17 cellular contexts compared by ENCODE assay signal in genomic region chr11:24575392-24575791, GRCh38.
DNase-seq lines count a peak whose midpoint lies in the region; ATAC-seq and TF ChIP-seq lines count a peak whose summit lies in the region.
"Had no signal": no experiment of that assay in that cellular context is flagged by ENCODE, and none has a peak within 500 bp of the region (broad histone marks: within the 10 kb centered on the region; RNA-seq: fewer than 3 reads in every experiment).

No MANE protein-coding gene starts in this region.

- no peaks in the 10 kb centered on the region for H3K36me3 Mint-ChIP-seq in neural progenitor cell
- no peaks in the 10 kb centered on the region for H3K36me3 Mint-ChIP-seq in activated CD8-positive, alpha-beta T cell treated with anti-CD3 and anti-CD28 coated beads, Interleukin-2, amount 10 ng/mL, durations not matched to agents 7 days and 5 days (ENCODE audit: low read depth)
- H3K36me3 Mint-ChIP-seq in activated T-helper 1 cell treated with anti-CD3 and anti-CD28 coated beads, Interleukin-12 subunit alpha, Interleukin-12 subunit beta, Interleukin-2, Interleukin-4 antibody, amounts not matched to agents 30 ng/mL and 10 ng/mL and 1 ng/mL, durations not matched to agents 14 hours and 24 hours and 36 hours (ENCODE audit: low read depth): no peaks in the 10 kb centered on the region
- H3K36me3 Mint-ChIP-seq: immature natural killer cell; naive thymus-derived CD4-positive, alpha-beta T cell had no signal

- H3K4me1 Mint-ChIP-seq in neural progenitor cell: peaks cover 4% of the 10 kb centered on the region
- no peaks in the 10 kb centered on the region for H3K4me1 Mint-ChIP-seq in activated CD8-positive, alpha-beta T cell treated with anti-CD3 and anti-CD28 coated beads, Interleukin-2, amount 10 ng/mL, durations not matched to agents 7 days and 5 days (ENCODE audit: low read depth)
- no peaks in the 10 kb centered on the region for H3K4me1 Mint-ChIP-seq in activated T-helper 1 cell treated with anti-CD3 and anti-CD28 coated beads, Interleukin-12 subunit alpha, Interleukin-12 subunit beta, Interleukin-2, Interleukin-4 antibody, amounts not matched to agents 30 ng/mL and 10 ng/mL and 1 ng/mL, durations not matched to agents 14 hours and 24 hours and 36 hours (ENCODE audit: low read depth)
- H3K4me1 Mint-ChIP-seq: immature natural killer cell; naive thymus-derived CD4-positive, alpha-beta T cell had no signal

- no peaks in the 10 kb centered on the region; the same call in 1 of the 2 replicates for H3K27me3 ChIP-seq in GM23248 (replicated peaks; ENCODE audit: insufficient read depth)
- no peaks in the 10 kb centered on the region for H3K27me3 ChIP-seq in SK-N-SH (ENCODE audit: insufficient read depth)
- no peaks in the 10 kb centered on the region for H3K27me3 ChIP-seq in neural progenitor cell
- no peaks in the 10 kb centered on the region for H3K27me3 ChIP-seq in gastroesophageal sphincter

- TF ChIP-seq POLR2A in gastroesophageal sphincter (IDR thresholded peaks at IDR 0.05): no peak

- H3K79me2 ChIP-seq in GM23248 (ENCODE audit: insufficient read depth) (no peaks in the 10 kb centered on the region), SK-N-SH (ENCODE audit: insufficient read depth) (no peaks in the 10 kb centered on the region), neural progenitor cell (ENCODE audit: low read depth) (no peaks in the 10 kb centered on the region)

- no peak overlapping the region for H3K27ac ChIP-seq in GM23248
- peak overlapping the region in 1 of 2 experiments; percentile 69; a peak in 2 of 4 replicates for H3K27ac ChIP-seq in SK-N-SH (ENCODE audit: low read depth in 2 of 2, low read length in 1 of 2)
- H3K27ac ChIP-seq in neural progenitor cell: no peak overlapping the region
- no peak overlapping the region for H3K27ac ChIP-seq in gastroesophageal sphincter

- no peak for TF ChIP-seq RAD21 in SK-N-SH (IDR thresholded peaks at IDR 0.05; ENCODE audit: low read length)

- WGBS in GM23248 (ENCODE audit: low coverage in 1 of 2, low lambda C conversion rate in 2 of 2, missing lambda C conversion rate in 2 of 2), 2 experiments: 14 to 28% methylated on average over 2 of the region's 2 CpGs
- 14% methylated on average over 2 of the region's 2 CpGs for WGBS in SK-N-SH (ENCODE audit: low lambda C conversion rate)
- WGBS in gastroesophageal sphincter (ENCODE audit: low coverage in 1 of 2), 2 donors: 38 to 45% methylated on average over 1 to 2 of the region's 2 CpGs

- POLR2A ChIA-PET in SK-N-SH (lab: Yijun Ruan, JAX): no interaction called here
- POLR2A ChIA-PET in activated CD8-positive, alpha-beta T cell treated with anti-CD3 and anti-CD28 coated beads, Interleukin-2, amount 10 ng/mL, durations not matched to agents 7 days and 5 days (lab: Charles Lee): no interaction called here

- H3K9me2 ChIP-seq in GM23248 (ENCODE audit: insufficient read depth) (no peaks in the 10 kb centered on the region), SK-N-SH (no peaks in the 10 kb centered on the region)

- H3K9me3 ChIP-seq in GM23248 (ENCODE audit: low read depth): no peaks in the 10 kb centered on the region
- no peaks in the 10 kb centered on the region for H3K9me3 ChIP-seq in SK-N-SH
- no peaks in the 10 kb centered on the region for H3K9me3 ChIP-seq in neural progenitor cell (ENCODE audit: low read depth)
- H3K9me3 ChIP-seq in gastroesophageal sphincter: no peaks in the 10 kb centered on the region

- intact Hi-C loops in activated T-helper 1 cell treated with anti-CD3 and anti-CD28 coated beads, Interleukin-12 subunit alpha, Interleukin-12 subunit beta, Interleukin-2, Interleukin-4 antibody, amounts not matched to agents 30 ng/mL and 10 ng/mL and 1 ng/mL, durations not matched to agents 14 hours and 24 hours and 36 hours (cut with micrococcal nuclease): no loop called here

- TF ChIP-seq EP300 in SK-N-SH (IDR thresholded peaks at IDR 0.05; ENCODE audit: borderline replicate concordance in 1 of 2, low read depth in 1 of 2, low read length in 1 of 2): peak in 1 of 2 experiments; percentile 82; a peak in 2 of 4 replicates
- no peak for TF ChIP-seq EP300 in gastroesophageal sphincter (IDR thresholded peaks at IDR 0.05)

- no peak for TF ChIP-seq CTCF in SK-N-SH (IDR thresholded peaks at IDR 0.05)
- TF ChIP-seq CTCF in epithelial cell of esophagus (IDR thresholded peaks at IDR 0.05; ENCODE audit: insufficient read depth, low read depth, low read length, missing control alignments): no peak
- TF ChIP-seq CTCF in neural progenitor cell (IDR thresholded peaks at IDR 0.05): no peak
- no peak for TF ChIP-seq CTCF in gastroesophageal sphincter (IDR thresholded peaks at IDR 0.05)

- no peak overlapping the region for H3K27ac Mint-ChIP-seq in neural progenitor cell
- H3K27ac Mint-ChIP-seq in activated CD8-positive, alpha-beta T cell treated with anti-CD3 and anti-CD28 coated beads, Interleukin-2, amount 10 ng/mL, durations not matched to agents 7 days and 5 days: no peak overlapping the region
- no peak overlapping the region for H3K27ac Mint-ChIP-seq in activated T-helper 1 cell treated with anti-CD3 and anti-CD28 coated beads, Interleukin-12 subunit alpha, Interleukin-12 subunit beta, Interleukin-2, Interleukin-4 antibody, amounts not matched to agents 30 ng/mL and 10 ng/mL and 1 ng/mL, durations not matched to agents 14 hours and 24 hours and 36 hours
- H3K27ac Mint-ChIP-seq: endodermal cell; immature natural killer cell; naive thymus-derived CD4-positive, alpha-beta T cell had no signal

- no peak overlapping the region for H3K4me3 Mint-ChIP-seq in neural progenitor cell
- no peak overlapping the region for H3K4me3 Mint-ChIP-seq in activated CD8-positive, alpha-beta T cell treated with anti-CD3 and anti-CD28 coated beads, Interleukin-2, amount 10 ng/mL, durations not matched to agents 7 days and 5 days
- H3K4me3 Mint-ChIP-seq in activated T-helper 1 cell treated with anti-CD3 and anti-CD28 coated beads, Interleukin-12 subunit alpha, Interleukin-12 subunit beta, Interleukin-2, Interleukin-4 antibody, amounts not matched to agents 30 ng/mL and 10 ng/mL and 1 ng/mL, durations not matched to agents 14 hours and 24 hours and 36 hours: no peak overlapping the region
- H3K4me3 Mint-ChIP-seq: activated T-cell treated with anti-CD3 and anti-CD28 coated beads, Interleukin-2, amount 50 U/mL, for 4 hours; endodermal cell; immature natural killer cell; naive thymus-derived CD4-positive, alpha-beta T cell had no signal

- DNase-seq in GM23248 (peak; percentile 3), SK-N-SH (no peak), epithelial cell of esophagus (ENCODE audit: low read depth) (peak; percentile 44), neural progenitor cell (ENCODE audit: low spot score) (no peak), 8988T (no peak)
- DNase-seq in activated CD8-positive, alpha-beta T cell treated with anti-CD3 and anti-CD28 coated beads, Interleukin-2, amount 10 ng/mL, durations not matched to agents 7 days and 5 days: no peak
- DNase-seq in activated T-helper 1 cell treated with anti-CD3 and anti-CD28 coated beads, Interleukin-12 subunit alpha, Interleukin-12 subunit beta, Interleukin-2, Interleukin-4 antibody, amounts not matched to agents 30 ng/mL and 10 ng/mL and 1 ng/mL, durations not matched to agents 14 hours and 24 hours and 36 hours (ENCODE audit: low spot score): no peak
- DNase-seq: activated CD4-positive, alpha-beta T cell treated with anti-CD3 and anti-CD28 coated beads, Interleukin-2, amount 50 U/mL, for 4 hours; activated T-cell treated with anti-CD3 and anti-CD28 coated beads, Interleukin-2, amount 50 U/mL, for 4 hours; cerebellar nuclear complex; endodermal cell; immature natural killer cell; Kasumi-1; naive thymus-derived CD4-positive, alpha-beta T cell; NCI-H1417; NCI-H2171 treated with DMSO at 0.1 percent for 48 hours had no signal

- H3K9ac ChIP-seq in GM23248: no peak overlapping the region
- no peak overlapping the region; the same call in 1 of the 2 replicates for H3K9ac ChIP-seq in SK-N-SH
- H3K9ac ChIP-seq in neural progenitor cell: no peak overlapping the region

- no peak overlapping the region for H2AFZ ChIP-seq in GM23248
- 0 out of 2 replicates have a peak overlapping the region, but pooled peaks have one; percentile 24 for H2AFZ ChIP-seq in SK-N-SH (ENCODE audit: low read depth)
- peak overlapping the region; percentile 13 for H2AFZ ChIP-seq in neural progenitor cell (replicated peaks)

- H3K36me3 ChIP-seq in GM23248 (ENCODE audit: low read depth) (no peaks in the 10 kb centered on the region), SK-N-SH (replicated peaks in 1 of 2; ENCODE audit: control insufficient read depth in 1 of 2, insufficient read depth in 2 of 2, low read length in 1 of 2) (no peaks in the 10 kb centered on the region), neural progenitor cell (no peaks in the 10 kb centered on the region), gastroesophageal sphincter (no peaks in the 10 kb centered on the region)

- in situ Hi-C loops in GM23248 (cut with MboI): no loop called here

- H3F3A ChIP-seq in GM23248 (ENCODE audit: insufficient read depth) (no peaks in the 10 kb centered on the region), SK-N-SH (replicated peaks; ENCODE audit: insufficient read depth) (peaks cover 17% of the 10 kb centered on the region), neural progenitor cell (ENCODE audit: low read depth) (no peaks in the 10 kb centered on the region)

- no peak for ATAC-seq in activated CD8-positive, alpha-beta T cell treated with anti-CD3 and anti-CD28 coated beads, Interleukin-2, amount 10 ng/mL, durations not matched to agents 7 days and 5 days
- no peak for ATAC-seq in gastroesophageal sphincter
- ATAC-seq: activated T-cell treated with anti-CD3 and anti-CD28 coated beads, Interleukin-2, amount 50 U/mL, for 4 hours; naive thymus-derived CD4-positive, alpha-beta T cell had no signal

- CTCF ChIA-PET in SK-N-SH (lab: Yijun Ruan, JAX): no interaction called here
- CTCF ChIA-PET in activated CD8-positive, alpha-beta T cell treated with anti-CD3 and anti-CD28 coated beads, Interleukin-2, amount 10 ng/mL, durations not matched to agents 7 days and 5 days (lab: Charles Lee): no interaction called here

- H3K4me2 ChIP-seq in GM23248 (ENCODE audit: unreplicated experiment): no peak overlapping the region
- H3K4me2 ChIP-seq in SK-N-SH: peak overlapping the region; percentile 16; the same call in 1 of the 2 replicates
- H3K4me2 ChIP-seq in neural progenitor cell: no peak overlapping the region

- no peaks in the 10 kb centered on the region for H3K27me3 Mint-ChIP-seq in neural progenitor cell (ENCODE audit: insufficient read depth, low read depth)
- H3K27me3 Mint-ChIP-seq in activated CD8-positive, alpha-beta T cell treated with anti-CD3 and anti-CD28 coated beads, Interleukin-2, amount 10 ng/mL, durations not matched to agents 7 days and 5 days (ENCODE audit: low read depth): no peaks in the 10 kb centered on the region
- no peaks in the 10 kb centered on the region for H3K27me3 Mint-ChIP-seq in activated T-helper 1 cell treated with anti-CD3 and anti-CD28 coated beads, Interleukin-12 subunit alpha, Interleukin-12 subunit beta, Interleukin-2, Interleukin-4 antibody, amounts not matched to agents 30 ng/mL and 10 ng/mL and 1 ng/mL, durations not matched to agents 14 hours and 24 hours and 36 hours (ENCODE audit: insufficient read depth)
- H3K27me3 Mint-ChIP-seq: naive thymus-derived CD4-positive, alpha-beta T cell had no signal

- H3K4me3 ChIP-seq in GM23248 (no peak overlapping the region), SK-N-SH (ENCODE audit: low read depth in 2 of 2, low read length in 1 of 2) (no peak overlapping the region), epithelial cell of esophagus (ENCODE audit: low read length) (no peak overlapping the region), neural progenitor cell (no peak overlapping the region), gastroesophageal sphincter (no peak overlapping the region)

- H3K4me1 ChIP-seq in GM23248 (ENCODE audit: insufficient read depth): no peaks in the 10 kb centered on the region
- H3K4me1 ChIP-seq in SK-N-SH (ENCODE audit: control insufficient read depth in 1 of 2, insufficient read depth in 2 of 2, low read depth in 1 of 2, low read length in 1 of 2): no peaks in the 10 kb centered on the region; a peak in 1 of 4 replicates
- no peaks in the 10 kb centered on the region for H3K4me1 ChIP-seq in neural progenitor cell
- H3K4me1 ChIP-seq in gastroesophageal sphincter: no peaks in the 10 kb centered on the region

- no peaks in the 10 kb centered on the region for H4K20me1 ChIP-seq in GM23248 (ENCODE audit: insufficient read depth)
- no peaks in the 10 kb centered on the region for H4K20me1 ChIP-seq in SK-N-SH (ENCODE audit: insufficient read depth)
- H4K20me1 ChIP-seq in neural progenitor cell (ENCODE audit: low read depth): no peaks in the 10 kb centered on the region

- H3K9me3 Mint-ChIP-seq in neural progenitor cell: no peaks in the 10 kb centered on the region
- peaks cover 5% of the 10 kb centered on the region for H3K9me3 Mint-ChIP-seq in activated CD8-positive, alpha-beta T cell treated with anti-CD3 and anti-CD28 coated beads, Interleukin-2, amount 10 ng/mL, durations not matched to agents 7 days and 5 days (ENCODE audit: insufficient read depth)
- H3K9me3 Mint-ChIP-seq in activated T-helper 1 cell treated with anti-CD3 and anti-CD28 coated beads, Interleukin-12 subunit alpha, Interleukin-12 subunit beta, Interleukin-2, Interleukin-4 antibody, amounts not matched to agents 30 ng/mL and 10 ng/mL and 1 ng/mL, durations not matched to agents 14 hours and 24 hours and 36 hours: no peaks in the 10 kb centered on the region
- H3K9me3 Mint-ChIP-seq: endodermal cell had no signal

Comparison
In these comparisons a context has a peak if more than half of its experiments do, and no peak if none do; other contexts are left out.
1. DNase-seq: peak in GM23248 (single experiment) and epithelial cell of esophagus (single experiment); none in SK-N-SH (single experiment), neural progenitor cell (single experiment), activated CD8-positive, alpha-beta T cell treated with anti-CD3 and anti-CD28 coated beads, Interleukin-2, amount 10 ng/mL, durations not matched to agents 7 days and 5 days (single experiment), activated T-helper 1 cell treated with anti-CD3 and anti-CD28 coated beads, Interleukin-12 subunit alpha, Interleukin-12 subunit beta, Interleukin-2, Interleukin-4 antibody, amounts not matched to agents 30 ng/mL and 10 ng/mL and 1 ng/mL, durations not matched to agents 14 hours and 24 hours and 36 hours (single experiment) and 8988T (single experiment).